8 cellular contexts compared by ENCODE assay signal in genomic region chr12:131897276-131897675, GRCh38. TPM values are rescaled to one million over a fixed set of nuclear protein-coding genes. Genes with fewer than 3 reads are reported as not detected.
DNase-seq lines count a peak whose midpoint lies in the region; ATAC-seq and TF ChIP-seq lines count a peak whose summit lies in the region.

No MANE protein-coding gene starts in this region.

- no peak overlapping the region for H3K4me2 ChIP-seq in parathyroid adenoma (ENCODE audit: low read length)

- intact Hi-C loops in CD14-positive monocyte (cut with micrococcal nuclease) = loop anchor here (2.0 to 5.0 kb wide), 2 partner anchors 32 to 35 kb away; partner anchors contain the start of gene PUS1 (in 1 of the 2)
- intact Hi-C loops in Panc1 (cut with micrococcal nuclease; ENCODE audit: unreplicated experiment) = no loop called here
- intact Hi-C loops in esophagus squamous epithelium (cut with DNase I) = loop anchor here (10.0 kb wide), 1 partner anchor 48 kb away; the partner anchor contains the start of gene EP400

- H3K4me3 ChIP-seq in Panc1 (ENCODE audit: low read depth in 2 of 2, low read length in 2 of 2) = peak overlapping the region in 1 of 2 experiments; percentile 82; a peak in 1 of 4 replicates
- peak overlapping the region in 2 of 4 donors; percentile 84 to 86 for H3K4me3 ChIP-seq in esophagus squamous epithelium
- no peak overlapping the region for H3K4me3 ChIP-seq in parathyroid adenoma (ENCODE audit: low read depth, low read length)

- CTCF ChIA-PET in Panc1 (lab: Charles Lee) = no interaction called here

- H3K9me3 Mint-ChIP-seq in CD14-positive monocyte = peaks cover 0 to 1% (median 0%) of the 10 kb centered on the region in 7 donors

- BruUV-seq in Panc1 (replicated peaks; lab: Mats Ljungman, UMichigan) = TSS peak; percentile 65

- POLR2A ChIA-PET in Panc1 (lab: Charles Lee) = no interaction called here

- H3K4me3 Mint-ChIP-seq in CD14-positive monocyte = peak overlapping the region; percentile 39 to 87

- peaks cover 44% of the 10 kb centered on the region for H3K79me2 ChIP-seq in parathyroid adenoma

- TF ChIP-seq CTCF in CD14-positive monocyte (IDR thresholded peaks at IDR 0.05) = no peak
- no peak for TF ChIP-seq CTCF in Panc1 (IDR thresholded peaks at IDR 0.05)
- no peak for TF ChIP-seq CTCF in esophagus squamous epithelium (IDR thresholded peaks at IDR 0.05)
- no peak for TF ChIP-seq CTCF in parathyroid adenoma (IDR thresholded peaks at IDR 0.05)

- ATAC-seq in Panc1 = no peak
- no peak for ATAC-seq in GM18517 (IDR thresholded peaks at IDR 0.05; ENCODE audit: unreplicated experiment)

- no peak for TF ChIP-seq POLR2A in esophagus squamous epithelium (IDR thresholded peaks at IDR 0.05)

- H3K27me3 ChIP-seq in Panc1 (ENCODE audit: control insufficient read depth, insufficient read depth, low read length) (no peaks in the 10 kb centered on the region), esophagus squamous epithelium (no peaks in the 10 kb centered on the region), parathyroid adenoma (ENCODE audit: control insufficient read depth, insufficient read depth, low read length) (no peaks in the 10 kb centered on the region)

- DNase-seq in CD14-positive monocyte (ENCODE audit: low spot score) (no peak), Panc1 (ENCODE audit: low read depth, low spot score) (no peak), esophagus squamous epithelium (lab: John Stamatoyannopoulos, UW) (no peak), cerebellar nuclear complex (lab: John Stamatoyannopoulos, UW) (no peak), DMS79 treated with DMSO at 0.1 percent for 48 hours (lab: John Stamatoyannopoulos, UW) (no peak)
- no peak for DNase-seq in stimulated activated CD4-positive, alpha-beta T cell treated with anti-CD3 and anti-CD28 coated beads, Interleukin-1b, Interleukin-23, amount 100 ng/mL, for 48 hours

- no peak overlapping the region for H3K9ac ChIP-seq in parathyroid adenoma

- H3K27me3 Mint-ChIP-seq in CD14-positive monocyte (ENCODE audit: low read depth in 3 of 3) = no peaks in the 10 kb centered on the region

- 73 to 89% methylated on average over 17 of the region's 18 CpGs for WGBS in esophagus squamous epithelium, 2 donors

- H3K9me3 ChIP-seq in Panc1 (ENCODE audit: control insufficient read depth, insufficient read depth, low read depth, low read length) (no peaks in the 10 kb centered on the region), esophagus squamous epithelium (no peaks in the 10 kb centered on the region), parathyroid adenoma (ENCODE audit: control insufficient read depth, low read length) (no peaks in the 10 kb centered on the region)

- peaks cover 26% of the 10 kb centered on the region for H3K4me1 Mint-ChIP-seq in CD14-positive monocyte

- in situ Hi-C loops in Panc1 (cut with HindIII; ENCODE audit: low pct_unique_long_range_greater_than_20kb, low sequenced_read_pairs) = no loop called here

- peaks cover 23 to 34% of the 10 kb centered on the region in 2 donors for H3K36me3 Mint-ChIP-seq in CD14-positive monocyte

- H2AFZ ChIP-seq in parathyroid adenoma = no peak overlapping the region

- no peaks in the 10 kb centered on the region for H3K36me3 ChIP-seq in Panc1 (ENCODE audit: control insufficient read depth, insufficient read depth, low read length)
- peaks cover 0 to 24% (median 0%) of the 10 kb centered on the region in 3 donors for H3K36me3 ChIP-seq in esophagus squamous epithelium
- H3K36me3 ChIP-seq in parathyroid adenoma (ENCODE audit: control insufficient read depth, insufficient read depth, low read length) = no peaks in the 10 kb centered on the region

- H3K4me1 ChIP-seq in Panc1 (ENCODE audit: control insufficient read depth, insufficient read depth, low read length) (peaks cover 4% of the 10 kb centered on the region; the same call in 1 of the 2 replicates), esophagus squamous epithelium (peaks cover 35 to 76% (median 35%) of the 10 kb centered on the region in 3 donors), parathyroid adenoma (peaks cover 20% of the 10 kb centered on the region)

- no peak overlapping the region for H3K27ac ChIP-seq in Panc1 (ENCODE audit: low read length)
- H3K27ac ChIP-seq in esophagus squamous epithelium = peak overlapping the region; percentile 95 to 99 (median 98)
- H3K27ac ChIP-seq in parathyroid adenoma = peak overlapping the region; percentile 99

- peak overlapping the region in 1 of 7 donors; percentile 41 for H3K27ac Mint-ChIP-seq in CD14-positive monocyte

RNA-seq across cellular contexts. Expression of gene ULK1, which starts 2.9 kb away (rescaled TPM):
- polyA plus RNA-seq in CD14-positive monocyte = 1 to 10 TPM; 1.0 to 1.3 TPM
- total RNA-seq in Panc1 (2021; ENCODE audit: unreplicated experiment) (72.1 TPM), esophagus squamous epithelium (10 to 100 TPM in 3 of 4 donors, 1 to 10 TPM in 1; 9.1 to 55.0 (median 19.5) TPM)
- 92.3 TPM for polyA plus RNA-seq in Panc1 (2012; ENCODE audit: insufficient read length)

RNA-seq across cellular contexts. Expression of gene PUS1, which starts 31.8 kb away (rescaled TPM):
- 1 to 10 TPM; 5.1 to 6.9 TPM for polyA plus RNA-seq in CD14-positive monocyte
- total RNA-seq in Panc1 (2021; ENCODE audit: unreplicated experiment) (108 TPM), esophagus squamous epithelium (10 to 100 TPM in 3 of 4 donors, 1 to 10 TPM in 1; 8.1 to 24.2 (median 19.8) TPM)
- 110 TPM for polyA plus RNA-seq in Panc1 (2012; ENCODE audit: insufficient read length)

RNA-seq across cellular contexts. Expression of gene EP400, which starts 52.5 kb away (rescaled TPM):
- under 1 TPM; 0.65 to 0.81 TPM for polyA plus RNA-seq in CD14-positive monocyte
- total RNA-seq in Panc1 (2021; ENCODE audit: unreplicated experiment) (59.4 TPM), esophagus squamous epithelium (10 to 100 TPM; 10.1 to 23.0 (median 20.9) TPM)
- 36.9 TPM for polyA plus RNA-seq in Panc1 (2012; ENCODE audit: insufficient read length)
